ENCODE assay signal across 8 cellular contexts in genomic region chr20:5191829-5192569, GRCh38.
DNase-seq lines count a peak whose midpoint lies in the region; ATAC-seq and TF ChIP-seq lines count a peak whose summit lies in the region.

No MANE protein-coding gene starts in this region.

- H3K4me3 ChIP-seq in choroid plexus epithelial cell (ENCODE audit: low read depth, low read length) = no peak overlapping the region

- H3K4me1 Mint-ChIP-seq in T-helper 1 cell treated with Interleukin-12 subunit alpha and Interleukin-12 subunit beta and Interleukin-4 antibody, amounts not matched to agents 30 μg/mL and 1 μg/mL, for 36 hours (ENCODE audit: low read depth) = peaks cover 18% of the 10 kb centered on the region
- H3K4me1 Mint-ChIP-seq in stimulated activated naive CD8-positive, alpha-beta T cell treated with anti-CD3 and anti-CD28 coated beads, Interleukin-15, amount 100 ng/mL, for 72 hours = peaks cover 25% of the 10 kb centered on the region

- intact Hi-C loops in left colon (cut with DNase I, micrococcal nuclease) = loop anchor here in 1 of 2 donors (5.0 kb wide), 1 partner anchor 65 kb away; the partner anchor contains the start of gene CDS2

- no peaks in the 10 kb centered on the region for H3K9me3 Mint-ChIP-seq in T-helper 1 cell treated with Interleukin-12 subunit alpha and Interleukin-12 subunit beta and Interleukin-4 antibody, amounts not matched to agents 30 μg/mL and 1 μg/mL, for 36 hours
- no peaks in the 10 kb centered on the region for H3K9me3 Mint-ChIP-seq in stimulated activated naive CD8-positive, alpha-beta T cell treated with anti-CD3 and anti-CD28 coated beads, Interleukin-15, amount 100 ng/mL, for 72 hours

- peak; percentile 83 for DNase-seq in DMS153 treated with DMSO at 0.1 percent for 48 hours (lab: John Stamatoyannopoulos, UW; ENCODE audit: unreplicated experiment)
- peak; percentile 72 for DNase-seq in NCI-H146 treated with DMSO at 0.1 percent for 48 hours (lab: John Stamatoyannopoulos, UW; ENCODE audit: unreplicated experiment)
- DNase-seq in choroid plexus epithelial cell (ENCODE audit: low read depth) = peak; percentile 91
- DNase-seq in left colon = peak in 1 of 2 donors; percentile 27
- peak; percentile 16 to 38 for DNase-seq in stimulated activated naive CD8-positive, alpha-beta T cell treated with anti-CD3 and anti-CD28 coated beads, Interleukin-15, amount 100 ng/mL, for 72 hours

- peak overlapping the region; percentile 55 for H3K27ac Mint-ChIP-seq in T-helper 1 cell treated with Interleukin-12 subunit alpha and Interleukin-12 subunit beta and Interleukin-4 antibody, amounts not matched to agents 30 μg/mL and 1 μg/mL, for 36 hours
- peak overlapping the region; percentile 73 to 94 for H3K27ac Mint-ChIP-seq in stimulated activated naive CD8-positive, alpha-beta T cell treated with anti-CD3 and anti-CD28 coated beads, Interleukin-15, amount 100 ng/mL, for 72 hours

- peak; percentile 78 for TF ChIP-seq CTCF in choroid plexus epithelial cell (conservative IDR thresholded peaks at IDR 0.05; ENCODE audit: low read depth, low read length)

- ATAC-seq in GM21723 (IDR thresholded peaks at IDR 0.05; ENCODE audit: unreplicated experiment) (peak; percentile 71), left colon (peak; percentile 89), GM21423 (IDR thresholded peaks at IDR 0.05; ENCODE audit: unreplicated experiment) (no peak)
- ATAC-seq in stimulated activated naive CD8-positive, alpha-beta T cell treated with anti-CD3 and anti-CD28 coated beads, Interleukin-15, amount 100 ng/mL, for 72 hours = peak; percentile 74

- peaks cover 20% of the 10 kb centered on the region for H3K36me3 Mint-ChIP-seq in T-helper 1 cell treated with Interleukin-12 subunit alpha and Interleukin-12 subunit beta and Interleukin-4 antibody, amounts not matched to agents 30 μg/mL and 1 μg/mL, for 36 hours (ENCODE audit: low read depth)

- H3K4me3 Mint-ChIP-seq in T-helper 1 cell treated with Interleukin-12 subunit alpha and Interleukin-12 subunit beta and Interleukin-4 antibody, amounts not matched to agents 30 μg/mL and 1 μg/mL, for 36 hours = no peak overlapping the region
- H3K4me3 Mint-ChIP-seq in stimulated activated naive CD8-positive, alpha-beta T cell treated with anti-CD3 and anti-CD28 coated beads, Interleukin-15, amount 100 ng/mL, for 72 hours = no peak overlapping the region

- no peaks in the 10 kb centered on the region for H3K27me3 Mint-ChIP-seq in T-helper 1 cell treated with Interleukin-12 subunit alpha and Interleukin-12 subunit beta and Interleukin-4 antibody, amounts not matched to agents 30 μg/mL and 1 μg/mL, for 36 hours (ENCODE audit: low read depth)
- no peaks in the 10 kb centered on the region for H3K27me3 Mint-ChIP-seq in stimulated activated naive CD8-positive, alpha-beta T cell treated with anti-CD3 and anti-CD28 coated beads, Interleukin-15, amount 100 ng/mL, for 72 hours
